ENCODE assay signal across 1 cellular context in the genomic region with DNA sequence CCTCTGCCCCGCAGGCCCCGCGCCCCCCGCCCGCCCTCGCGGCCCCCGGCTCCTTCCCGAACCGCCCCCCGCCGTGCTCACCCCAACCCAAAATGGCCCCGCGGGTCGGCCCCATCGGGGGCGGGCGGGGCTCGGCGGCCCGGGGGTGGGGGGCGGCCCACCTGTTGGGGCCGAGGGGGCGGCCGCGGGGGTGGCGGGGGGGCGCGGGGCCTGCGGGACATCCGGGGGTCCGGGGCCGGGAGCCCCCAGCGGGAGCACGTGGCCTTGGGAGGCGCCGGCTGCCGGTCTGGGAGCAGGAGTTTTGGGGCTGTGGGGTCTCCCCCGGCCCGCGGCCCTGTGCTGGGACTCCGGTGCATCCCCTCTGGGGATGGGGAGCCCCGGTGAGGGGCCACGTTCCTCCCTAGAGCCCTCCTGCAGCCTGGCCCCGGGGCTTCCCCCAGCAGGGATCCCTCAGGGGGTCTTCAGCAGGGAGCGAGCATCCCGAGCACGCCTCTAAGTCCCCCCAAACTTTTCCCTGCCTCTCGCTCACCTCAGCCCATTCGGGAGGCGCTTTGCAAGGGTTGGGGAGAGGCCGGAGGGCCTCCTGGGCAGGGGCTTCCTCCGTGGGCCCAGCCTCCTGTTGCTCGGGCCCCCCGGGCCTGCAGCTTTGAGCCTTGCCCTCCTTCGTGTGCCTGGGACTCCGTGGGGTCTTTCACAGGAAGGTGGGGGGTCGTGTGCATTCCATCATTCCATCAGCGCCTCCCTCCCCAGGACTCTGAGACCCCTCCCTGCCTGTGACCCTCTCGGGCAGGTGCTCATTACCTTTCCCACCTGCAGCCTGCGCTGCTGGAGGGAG.
TF ChIP-seq lines count a peak whose summit lies in the region.

No MANE protein-coding gene starts in this region.

TF ChIP-seq in GM12878, 131 proteins besides CTCF, POLR2A, EP300 and RAD21:
- TF ChIP-seq MYC (IDR thresholded peaks at IDR 0.05; ENCODE audit: insufficient read depth, insufficient read length, insufficient replicate concordance, low read length, severe bottlenecking) (peak; percentile 41), TCF12 (IDR thresholded peaks at IDR 0.05; ENCODE audit: low read depth, low read length) (no peak), TBL1XR1 (IDR thresholded peaks at IDR 0.05; ENCODE audit: low read depth, low read length) (no peak), SP1 (IDR thresholded peaks at IDR 0.05; ENCODE audit: low read depth, low read length) (no peak)
- TF ChIP-seq, protein P1, sequence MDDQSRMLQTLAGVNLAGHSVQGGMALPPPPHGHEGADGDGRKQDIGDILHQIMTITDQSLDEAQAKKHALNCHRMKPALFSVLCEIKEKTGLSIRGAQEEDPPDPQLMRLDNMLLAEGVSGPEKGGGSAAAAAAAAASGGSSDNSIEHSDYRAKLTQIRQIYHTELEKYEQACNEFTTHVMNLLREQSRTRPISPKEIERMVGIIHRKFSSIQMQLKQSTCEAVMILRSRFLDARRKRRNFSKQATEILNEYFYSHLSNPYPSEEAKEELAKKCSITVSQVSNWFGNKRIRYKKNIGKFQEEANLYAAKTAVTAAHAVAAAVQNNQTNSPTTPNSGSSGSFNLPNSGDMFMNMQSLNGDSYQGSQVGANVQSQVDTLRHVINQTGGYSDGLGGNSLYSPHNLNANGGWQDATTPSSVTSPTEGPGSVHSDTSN (IDR thresholded peaks at IDR 0.05; ENCODE audit: insufficient replicate concordance, low read depth, low read length) = no peak
